In genomic region chr9:130681769-130682489, GRCh38 we compare ENCODE assay signal across 9 cellular contexts. TPM values are rescaled to one million over a fixed set of nuclear protein-coding genes. Genes with fewer than 3 reads are reported as not detected.
DNase-seq lines count a peak whose midpoint lies in the region; ATAC-seq, FAIRE-seq and TF ChIP-seq lines count a peak whose summit lies in the region.
"Had no signal": no experiment of that assay in that cellular context is flagged by ENCODE, and none has a peak within 500 bp of the region (broad histone marks: within the 10 kb centered on the region; RNA-seq: fewer than 3 reads in every experiment).

No MANE protein-coding gene starts in this region.

- no peak overlapping the region for H3K27ac Mint-ChIP-seq in activated naive CD4-positive, alpha-beta T cell treated with anti-CD3 and anti-CD28 coated beads, Interleukin-2, amount 10 ng/mL, durations not matched to agents 7 days and 5 days

- H3K27me3 ChIP-seq in hepatocyte (peaks cover 15% of the 10 kb centered on the region), skeletal muscle satellite cell (ENCODE audit: control insufficient read depth, insufficient read depth, low read length) (peaks cover 11% of the 10 kb centered on the region)

- peak overlapping the region; percentile 74 for H3K4me3 Mint-ChIP-seq in activated naive CD4-positive, alpha-beta T cell treated with anti-CD3 and anti-CD28 coated beads, Interleukin-2, amount 10 ng/mL, durations not matched to agents 7 days and 5 days

- TF ChIP-seq CTCF in hepatocyte (IDR thresholded peaks at IDR 0.05; ENCODE audit: poor library complexity): no peak

- H3K27me3 Mint-ChIP-seq in activated naive CD4-positive, alpha-beta T cell treated with anti-CD3 and anti-CD28 coated beads, Interleukin-2, amount 10 ng/mL, durations not matched to agents 7 days and 5 days: peaks cover 81% of the 10 kb centered on the region

- in situ Hi-C loops in KBM-7 (cut with MboI; ENCODE audit: low pct_unique_long_range_greater_than_20kb, low sequenced_read_pairs): no loop called here

- no peak for DNase-seq in GM12892 (ENCODE audit: insufficient read length)
- DNase-seq in KBM-7: peak; percentile 65
- DNase-seq in activated naive CD4-positive, alpha-beta T cell treated with anti-CD3 and anti-CD28 coated beads, Interleukin-2, amount 10 ng/mL, durations not matched to agents 7 days and 5 days: peak; percentile 34
- DNase-seq in hepatocyte (ENCODE audit: low spot score): no peak
- no peak for DNase-seq in NCI-H128 (lab: John Stamatoyannopoulos, UW; ENCODE audit: unreplicated experiment)

- FAIRE-seq in GM12892 (lab: Jason Lieb, UNC): peak; percentile 14
- FAIRE-seq: TTC549 had no signal

- H3K4me2 ChIP-seq in hepatocyte: peak overlapping the region; percentile 98
- H3K4me2 ChIP-seq in skeletal muscle satellite cell (ENCODE audit: low read length): peak overlapping the region; percentile 97

- ATAC-seq in HG03097 (IDR thresholded peaks at IDR 0.05; ENCODE audit: low FRiP score, unreplicated experiment): no peak
- ATAC-seq in HG03196 (IDR thresholded peaks at IDR 0.05; ENCODE audit: unreplicated experiment): no peak

- WGBS in hepatocyte (ENCODE audit: low lambda C conversion rate, missing lambda C conversion rate): 3% methylated on average over 40 of the region's 45 CpGs

- H3K36me3 ChIP-seq in hepatocyte (replicated peaks; ENCODE audit: insufficient read depth, low read depth): no peaks in the 10 kb centered on the region
- H3K36me3 ChIP-seq in skeletal muscle satellite cell (ENCODE audit: insufficient read depth, low read length): no peaks in the 10 kb centered on the region

- no peaks in the 10 kb centered on the region for H4K20me1 ChIP-seq in hepatocyte (ENCODE audit: insufficient read depth, poor library complexity, severe bottlenecking)

- H3K36me3 Mint-ChIP-seq in activated naive CD4-positive, alpha-beta T cell treated with anti-CD3 and anti-CD28 coated beads, Interleukin-2, amount 10 ng/mL, durations not matched to agents 7 days and 5 days: no peaks in the 10 kb centered on the region

- no peaks in the 10 kb centered on the region for H3K79me2 ChIP-seq in hepatocyte

- TF ChIP-seq POLR2A in GM12892 (IDR thresholded peaks at IDR 0.05; ENCODE audit: low read depth, low read length): no peak

- H3K4me1 ChIP-seq in hepatocyte (ENCODE audit: insufficient read depth) (no peaks in the 10 kb centered on the region), skeletal muscle satellite cell (ENCODE audit: control insufficient read depth, insufficient read depth, low read length) (peaks cover 13% of the 10 kb centered on the region)

- peaks cover 7% of the 10 kb centered on the region for H3K9me3 Mint-ChIP-seq in activated naive CD4-positive, alpha-beta T cell treated with anti-CD3 and anti-CD28 coated beads, Interleukin-2, amount 10 ng/mL, durations not matched to agents 7 days and 5 days

- peaks cover 7% of the 10 kb centered on the region for H3K4me1 Mint-ChIP-seq in activated naive CD4-positive, alpha-beta T cell treated with anti-CD3 and anti-CD28 coated beads, Interleukin-2, amount 10 ng/mL, durations not matched to agents 7 days and 5 days

- H3K4me3 ChIP-seq in hepatocyte (peak overlapping the region; percentile 45), skeletal muscle satellite cell (ENCODE audit: low read length) (peak overlapping the region; percentile 71)

- H3K9me3 ChIP-seq in hepatocyte (ENCODE audit: low read depth) (no peaks in the 10 kb centered on the region), skeletal muscle satellite cell (replicated peaks; ENCODE audit: low read length) (peaks cover 6% of the 10 kb centered on the region)

- peak overlapping the region; percentile 38 for H3K9ac ChIP-seq in skeletal muscle satellite cell (ENCODE audit: low read depth, low read length)

- H2AFZ ChIP-seq in hepatocyte: peak overlapping the region; percentile 92

- CTCF ChIA-PET in activated naive CD4-positive, alpha-beta T cell treated with anti-CD3 and anti-CD28 coated beads, Interleukin-2, amount 10 ng/mL, durations not matched to agents 7 days and 5 days (lab: Charles Lee): interaction anchor here (0.5 to 8.0 kb wide), 10 partner anchors 9 to 234 kb away, joined by 3 to 118 read pairs (median 6); partner anchors contain the start of gene EXOSC2

- no peak overlapping the region for H3K27ac ChIP-seq in hepatocyte

- no peaks in the 10 kb centered on the region for H3K9me2 ChIP-seq in hepatocyte (replicated peaks; ENCODE audit: insufficient read depth)

RNA-seq across cellular contexts. Expression of gene EXOSC2, which starts 11.7 kb away (rescaled TPM):
- polyA plus RNA-seq in GM12892 (2012; ENCODE audit: missing spikeins): 41.7 TPM
- 19.5 and 24.3 TPM in 2 replicates for total RNA-seq in hepatocyte
- polyA plus RNA-seq in hepatocyte: 10.7 and 13.0 TPM in 2 replicates
- total RNA-seq in skeletal muscle satellite cell (2012; rRNA removed): 42.1 and 42.2 TPM in 2 replicates

RNA-seq across cellular contexts. Expression of gene PRDM12, which starts 17.5 kb away (rescaled TPM):
- polyA plus RNA-seq in GM12892 (2012; ENCODE audit: missing spikeins): not detected
- not detected in 2 replicates for total RNA-seq in hepatocyte
- not detected in 2 replicates for polyA plus RNA-seq in hepatocyte
- not detected in 2 replicates for total RNA-seq in skeletal muscle satellite cell (2012; rRNA removed)

Comparison
In these comparisons a context has a peak if more than half of its experiments do, and no peak if none do; other contexts are left out.
1. DNase-seq: peak in KBM-7 (single experiment) and activated naive CD4-positive, alpha-beta T cell treated with anti-CD3 and anti-CD28 coated beads, Interleukin-2, amount 10 ng/mL, durations not matched to agents 7 days and 5 days (single experiment); none in GM12892 (single experiment), hepatocyte (single experiment) and NCI-H128 (single experiment).